24 cellular contexts compared by ENCODE assay signal in genomic region chr2:219480004-219480403, GRCh38. TPM values are rescaled to one million over a fixed set of nuclear protein-coding genes. Genes with fewer than 3 reads are reported as not detected.
"Had no signal": no experiment of that assay in that cellular context is flagged by ENCODE, and none has a peak within 500 bp of the region (broad histone marks: within the 10 kb centered on the region; RNA-seq: fewer than 3 reads in every experiment).

No MANE protein-coding gene starts in this region.

- ATAC-seq: K562, Panc1, PC-3, SK-N-SH treated with all-trans-retinoic acid at 6 μM for 48 hours had no signal

- DNase-seq: Kasumi-1, MM.1S, NCI-H1092 treated with DMSO at 0.1 percent for 48 hours, NCI-H1436, NCI-H187, NCI-H2029, NCI-H2081 treated with DMSO at 0.1 percent for 48 hours, NCI-H2171, NCI-H226, NCI-H446, NCI-H510A, NCI-H524 treated with DMSO at 0.1 percent for 48 hours, NCI-H69, NCI-H774, PC-3, SHP77 treated with DMSO at 0.1 percent for 48 hours, SJCRH30 had no signal

- H3K4me3 ChIP-seq: K562, SJCRH30 had no signal

- H3K4me2 ChIP-seq: KMS-11 had no signal

- H3K4me1 ChIP-seq: SJCRH30 had no signal

- H3K9ac ChIP-seq: KMS-11 had no signal

- H3K9me3 ChIP-seq: SJCRH30 had no signal

- H3K27me3 ChIP-seq: SJCRH30 had no signal

- H3K27ac ChIP-seq: HL-60, KMS-11, RWPE1, SJCRH30 had no signal

RNA-seq across cellular contexts. Expression of gene ASIC4, which starts 34.3 kb away (rescaled TPM):
- polyA plus RNA-seq: IgD-negative memory B cell had no signal

RNA-seq across cellular contexts. Expression of gene SPEG, which starts 45.4 kb away (rescaled TPM):
- polyA plus RNA-seq: IgD-negative memory B cell had no signal
